Comparison of ENCODE assay signal across 10 cellular contexts in genomic region chr11:119481667-119482400, GRCh38. TPM values are rescaled to one million over a fixed set of nuclear protein-coding genes. Genes with fewer than 3 reads are reported as not detected.
A peak's percentile ranks its signal among the peaks of the same experiment; 100 is the strongest.
DNase-seq lines count a peak whose midpoint lies in the region; ATAC-seq and TF ChIP-seq lines count a peak whose summit lies in the region.
"Had no signal": no experiment of that assay in that cellular context is flagged by ENCODE, and none has a peak within 500 bp of the region (broad histone marks: within the 10 kb centered on the region; RNA-seq: fewer than 3 reads in every experiment).

No MANE protein-coding gene starts in this region.

- H3K4me3 Mint-ChIP-seq in endothelial cell (ENCODE audit: unreplicated experiment): no peak overlapping the region
- no peak overlapping the region for H3K4me3 Mint-ChIP-seq in nephron progenitor cell
- H3K4me3 Mint-ChIP-seq: activated CD4-positive, alpha-beta T cell treated with anti-CD3 and anti-CD28 coated beads, Interleukin-2, amount 10 ng/mL, durations not matched to agents 24 days and 14 days; naive thymus-derived CD4-positive, alpha-beta T cell had no signal

- H4K20me1 ChIP-seq in DND-41 (ENCODE audit: insufficient read depth, low read length): peaks cover 3% of the 10 kb centered on the region

- H3K27ac ChIP-seq in DND-41 (ENCODE audit: low read length) (no peak overlapping the region), HUES48 (ENCODE audit: low read depth, low read length) (no peak overlapping the region), prostate gland (no peak overlapping the region)

- H3K36me3 Mint-ChIP-seq in endothelial cell (ENCODE audit: low read depth, unreplicated experiment) (no peaks in the 10 kb centered on the region), nephron progenitor cell (ENCODE audit: low read depth) (no peaks in the 10 kb centered on the region)
- H3K36me3 Mint-ChIP-seq: naive thymus-derived CD4-positive, alpha-beta T cell had no signal

- H3K9me3 ChIP-seq in DND-41 (ENCODE audit: insufficient read depth, low read length, severe bottlenecking) (no peaks in the 10 kb centered on the region), HUES48 (ENCODE audit: control insufficient read depth, insufficient read depth, low read length) (no peaks in the 10 kb centered on the region), prostate gland (no peaks in the 10 kb centered on the region)

- in situ Hi-C loops in ACHN (cut with HindIII; ENCODE audit: low pct_ligation_motif_present, low pct_unique_long_range_greater_than_20kb, low sequenced_read_pairs): no loop called here

- no peaks in the 10 kb centered on the region for H3K36me3 ChIP-seq in DND-41 (ENCODE audit: insufficient read depth, low read length)
- no peaks in the 10 kb centered on the region for H3K36me3 ChIP-seq in HUES48 (ENCODE audit: control insufficient read depth, insufficient read depth, low read length)
- no peaks in the 10 kb centered on the region for H3K36me3 ChIP-seq in prostate gland

- WGBS in prostate gland: 45% methylated on average over 21 of the region's 22 CpGs

- no peak for DNase-seq in DND-41
- DNase-seq in endothelial cell (ENCODE audit: low spot score): no peak
- DNase-seq in nephron progenitor cell: peak; percentile 29
- DNase-seq in stimulated activated CD4-positive, alpha-beta T cell treated with anti-CD3 and anti-CD28 coated beads, Interleukin-15, amount 100 ng/mL, for 24 hours: no peak
- no peak for DNase-seq in prostate gland (ENCODE audit: low spot score)
- DNase-seq in ACHN: no peak

- H3K4me1 Mint-ChIP-seq in endothelial cell (ENCODE audit: unreplicated experiment) (peaks cover 6% of the 10 kb centered on the region), nephron progenitor cell (peaks cover 31% of the 10 kb centered on the region)
- H3K4me1 Mint-ChIP-seq: activated CD4-positive, alpha-beta T cell treated with anti-CD3 and anti-CD28 coated beads, Interleukin-2, amount 10 ng/mL, durations not matched to agents 24 days and 14 days had no signal

- H2AFZ ChIP-seq in DND-41 (ENCODE audit: low read depth, low read length): no peak overlapping the region

- peak; percentile 8; the same call in 1 of the 3 replicates for ATAC-seq in DND-41 (ENCODE audit: insufficient read depth, low read depth)
- ATAC-seq in HG02870 (IDR thresholded peaks at IDR 0.05; ENCODE audit: unreplicated experiment): no peak

- intact Hi-C loops in prostate gland (cut with DNase I): loop anchor here (2.0 to 5.0 kb wide), 4 partner anchors 50 to 627 kb away; partner anchors contain the start of gene NECTIN1

- H3K27ac Mint-ChIP-seq in endothelial cell (ENCODE audit: unreplicated experiment): no peak overlapping the region
- H3K27ac Mint-ChIP-seq in nephron progenitor cell: no peak overlapping the region
- H3K27ac Mint-ChIP-seq: activated CD4-positive, alpha-beta T cell treated with anti-CD3 and anti-CD28 coated beads, Interleukin-2, amount 10 ng/mL, durations not matched to agents 24 days and 14 days had no signal

- TF ChIP-seq POLR2A in prostate gland (IDR thresholded peaks at IDR 0.05): no peak

- no peak overlapping the region for H3K4me3 ChIP-seq in DND-41 (ENCODE audit: low read depth in 1 of 2, low read length in 2 of 2)
- peak overlapping the region; percentile 43; the same call in 1 of the 2 replicates for H3K4me3 ChIP-seq in HUES48 (ENCODE audit: low read depth, low read length)
- no peak overlapping the region for H3K4me3 ChIP-seq in prostate gland

- H3K9me3 Mint-ChIP-seq in endothelial cell (ENCODE audit: unreplicated experiment): no peaks in the 10 kb centered on the region
- no peaks in the 10 kb centered on the region for H3K9me3 Mint-ChIP-seq in nephron progenitor cell
- H3K9me3 Mint-ChIP-seq: activated CD4-positive, alpha-beta T cell treated with anti-CD3 and anti-CD28 coated beads, Interleukin-2, amount 10 ng/mL, durations not matched to agents 24 days and 14 days had no signal

- H3K27me3 ChIP-seq in DND-41 (ENCODE audit: insufficient read depth, low read length, poor library complexity) (no peaks in the 10 kb centered on the region), HUES48 (ENCODE audit: control insufficient read depth, insufficient read depth, low read length) (peaks cover 5% of the 10 kb centered on the region), prostate gland (replicated peaks; ENCODE audit: insufficient read depth) (no peaks in the 10 kb centered on the region)

- no peaks in the 10 kb centered on the region for H3K79me2 ChIP-seq in DND-41 (ENCODE audit: insufficient read depth, low read length)

- H3K27me3 Mint-ChIP-seq in endothelial cell (ENCODE audit: unreplicated experiment) (peaks cover 10% of the 10 kb centered on the region), nephron progenitor cell (ENCODE audit: low read depth, poor library complexity) (peaks cover 53% of the 10 kb centered on the region)

- no peak overlapping the region for H3K4me2 ChIP-seq in DND-41 (ENCODE audit: insufficient read depth, low read length)

- H3K4me1 ChIP-seq in DND-41 (ENCODE audit: insufficient read depth, low read length): no peaks in the 10 kb centered on the region
- no peaks in the 10 kb centered on the region for H3K4me1 ChIP-seq in HUES48 (ENCODE audit: control insufficient read depth, insufficient read depth, low read length)
- H3K4me1 ChIP-seq in prostate gland (replicated peaks): no peaks in the 10 kb centered on the region

- TF ChIP-seq CTCF in DND-41 (IDR thresholded peaks at IDR 0.05; ENCODE audit: borderline replicate concordance, extremely low read depth, low read length, poor library complexity, severe bottlenecking) (no peak), endothelial cell (IDR thresholded peaks at IDR 0.05; ENCODE audit: unreplicated experiment) (peak; percentile 62), nephron progenitor cell (IDR thresholded peaks at IDR 0.05) (no peak), prostate gland (IDR thresholded peaks at IDR 0.05) (no peak)

- H3K9ac ChIP-seq in DND-41 (ENCODE audit: low read depth, low read length): no peak overlapping the region
- H3K9ac ChIP-seq in HUES48 (ENCODE audit: low read depth, low read length): no peak overlapping the region

RNA-seq across cellular contexts. Expression of gene THY1, which starts 58.9 kb away (rescaled TPM):
- 526 TPM for total RNA-seq in endothelial cell (ENCODE audit: unreplicated experiment)
- 10 to 100 TPM in 1 of 2 donors, 1 to 10 TPM in 1; 3.3 to 39.7 TPM for total RNA-seq in prostate gland

Comparison
In these comparisons a context has a peak if more than half of its experiments do, and no peak if none do; other contexts are left out.
1. RNA of gene THY1, which starts 58.9 kb away (total RNA-seq): 526 TPM in endothelial cell (single experiment); 3.3 to 39.7 TPM in prostate gland; every median in the first group is over 10 times any median in the second.